ENCODE assay signal across 31 cellular contexts in genomic region chr1:247453256-247453655, GRCh38. TPM values are rescaled to one million over a fixed set of nuclear protein-coding genes. Genes with fewer than 3 reads are reported as not detected.
"Had no signal": no experiment of that assay in that cellular context is flagged by ENCODE, and none has a peak within 500 bp of the region (broad histone marks: within the 10 kb centered on the region; RNA-seq: fewer than 3 reads in every experiment).

No MANE protein-coding gene starts in this region.

- H3K4me1 ChIP-seq: foreskin keratinocyte, left ventricle myocardium inferior, neural progenitor cell had no signal

- H3K36me3 ChIP-seq: left ventricle myocardium inferior, neural progenitor cell, stomach, suprapubic skin, tibial nerve had no signal

- H2AFZ ChIP-seq: hepatocyte, neural progenitor cell had no signal

- H3K4me2 ChIP-seq: hepatocyte, neural progenitor cell, smooth muscle cell had no signal

- H3K9me3 ChIP-seq: left ventricle myocardium inferior, stomach, suprapubic skin, tibial nerve had no signal

- H3K9ac ChIP-seq: neural progenitor cell had no signal

- H3K4me3 ChIP-seq: hepatocyte, left ventricle myocardium inferior, neural progenitor cell, smooth muscle cell, stomach, suprapubic skin, tibial nerve had no signal

- ATAC-seq: activated T-cell treated with anti-CD3 and anti-CD28 coated beads, Interleukin-2, amount 50 U/mL, for 72 hours; foreskin keratinocyte; naive thymus-derived CD8-positive, alpha-beta T cell; sciatic nerve; stimulated activated memory B cell treated with anti-CD40 and anti-IgM and Interleukin-4, amounts not matched to agents 10 μg/mL and 1 μg/mL and 100 μg/mL, for 72 hours had no signal

- H3K27me3 ChIP-seq: hepatocyte, neural progenitor cell had no signal

- H3K27ac ChIP-seq: epithelial cell of prostate, foreskin keratinocyte, hepatocyte, left ventricle myocardium inferior, neural progenitor cell, stomach, suprapubic skin, tibial nerve had no signal

- H3K79me2 ChIP-seq: hepatocyte had no signal

- DNase-seq: activated B cell treated with CpG ODN at 0.5 μM for 24 hours; activated CD4-positive, alpha-beta T cell treated with anti-CD3 and anti-CD28 coated beads for 4 hours; activated CD4-positive, alpha-beta T cell treated with anti-CD3 and anti-CD28 coated beads, Interleukin-2, amount 50 U/mL, for 48 hours; activated effector memory CD4-positive, alpha-beta T cell treated with Interleukin-2 at 50 U/mL for 16 hours; activated naive CD4-positive, alpha-beta T cell treated with anti-CD3 and anti-CD28 coated beads for 36 hours; activated naive CD8-positive, alpha-beta T cell treated with anti-CD3 and anti-CD28 coated beads, Interleukin-2, amount 10 ng/mL, durations not matched to agents 7 days and 5 days; activated T-cell treated with anti-CD3 and anti-CD28 coated beads, Interleukin-2, amount 50 U/mL, for 72 hours; amygdala; cerebellar nuclear complex; cortex of kidney; glutamatergic neuron; left ventricle myocardium inferior; naive thymus-derived CD8-positive, alpha-beta T cell; posterior cingulate gyrus; stimulated activated CD4-positive, alpha-beta T cell treated with anti-CD3 and anti-CD28 coated beads, Interleukin-15, amount 100 ng/mL, for 24 hours; stomach; T1000 had no signal

RNA-seq across cellular contexts. Expression of gene OR2B11, which starts 4.6 kb away (rescaled TPM):
- total RNA-seq: activated B cell treated with CpG ODN at 0.5 μM for 24 hours; activated CD8-positive, alpha-beta memory T cell treated with anti-CD3 and anti-CD28 coated beads for 36 hours; activated naive CD4-positive, alpha-beta T cell treated with anti-CD3 and anti-CD28 coated beads for 36 hours; activated naive CD8-positive, alpha-beta T cell treated with anti-CD3 and anti-CD28 coated beads, Interleukin-2, amount 10 ng/mL, durations not matched to agents 7 days and 5 days; fibroblast of lung; foreskin keratinocyte; hepatocyte; left ventricle myocardium inferior; lung microvascular endothelial cell; mesothelial cell of epicardium; naive thymus-derived CD8-positive, alpha-beta T cell; omental fat pad; sciatic nerve; smooth muscle cell; stomach; suprapubic skin; tibial nerve had no signal
- polyA plus RNA-seq: fibroblast of lung; foreskin keratinocyte; hepatocyte; naive thymus-derived CD8-positive, alpha-beta T cell; smooth muscle cell; stomach had no signal

RNA-seq across cellular contexts. Expression of gene NLRP3, which starts 37.3 kb away (rescaled TPM):
- polyA plus RNA-seq: hepatocyte had no signal
